In the genomic region with DNA sequence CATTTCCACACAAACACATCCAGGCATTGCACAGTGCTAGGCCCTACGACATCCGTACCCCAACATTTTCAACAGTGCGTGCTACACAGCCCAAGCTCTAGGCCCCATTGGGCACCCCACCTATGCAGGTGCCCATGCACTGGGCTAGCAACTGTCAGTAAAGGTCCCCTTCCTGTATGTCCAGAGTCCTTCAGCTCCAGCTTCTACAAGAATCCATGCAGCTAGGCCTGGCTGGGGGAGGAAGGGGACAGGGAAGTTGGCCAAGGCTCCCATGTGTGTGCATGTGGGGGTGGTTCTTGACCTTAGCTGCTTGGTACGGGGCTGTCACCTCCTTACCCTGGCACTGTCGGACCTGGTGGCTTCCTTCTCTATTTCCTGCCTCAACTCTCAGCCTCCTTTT, we compare ENCODE assay signal across 12 cellular contexts. TPM values are rescaled to one million over a fixed set of nuclear protein-coding genes. Genes with fewer than 3 reads are reported as not detected.
DNase-seq lines count a peak whose midpoint lies in the region; TF ChIP-seq lines count a peak whose summit lies in the region.
"Had no signal": no experiment of that assay in that cellular context is flagged by ENCODE, and none has a peak within 500 bp of the region (broad histone marks: within the 10 kb centered on the region; RNA-seq: fewer than 3 reads in every experiment).

No MANE protein-coding gene starts in this region.

- DNase-seq in T-helper 2 cell treated with Interferon-gamma antibody and Interleukin-4, amounts not matched to agents 5 μg/mL and 100 μg/mL, for 36 hours (ENCODE audit: low spot score) = no peak
- no peak for DNase-seq in T-helper 2 cell
- no peak for DNase-seq in activated CD4-positive, alpha-beta memory T cell treated with anti-CD3 and anti-CD28 coated beads for 36 hours
- no peak for DNase-seq in retinal pigment epithelial cell (ENCODE audit: low read depth)
- no peak for DNase-seq in hippocampal formation (lab: John Stamatoyannopoulos, UW)
- DNase-seq in NCI-H1417 (lab: John Stamatoyannopoulos, UW) = no peak
- no peak for DNase-seq in NCI-H2171 (lab: John Stamatoyannopoulos, UW)
- DNase-seq: NCI-H524 treated with DMSO at 0.1 percent for 48 hours, small intestine, trophoblast cell had no signal

- H3K4me1 Mint-ChIP-seq in T-helper 2 cell treated with Interferon-gamma antibody and Interleukin-4, amounts not matched to agents 5 μg/mL and 100 μg/mL, for 36 hours (ENCODE audit: low read depth) = peaks cover 9% of the 10 kb centered on the region
- peaks cover 8% of the 10 kb centered on the region for H3K4me1 Mint-ChIP-seq in activated CD4-positive, alpha-beta memory T cell treated with anti-CD3 and anti-CD28 coated beads for 36 hours (ENCODE audit: low read depth)

- CTCF ChIA-PET in activated CD4-positive, alpha-beta memory T cell treated with anti-CD3 and anti-CD28 coated beads for 36 hours (lab: Charles Lee) = no interaction called here

- H3K9me3 Mint-ChIP-seq in T-helper 2 cell treated with Interferon-gamma antibody and Interleukin-4, amounts not matched to agents 5 μg/mL and 100 μg/mL, for 36 hours = no peaks in the 10 kb centered on the region
- H3K9me3 Mint-ChIP-seq in activated CD4-positive, alpha-beta memory T cell treated with anti-CD3 and anti-CD28 coated beads for 36 hours = no peaks in the 10 kb centered on the region

- POLR2A ChIA-PET in activated CD4-positive, alpha-beta memory T cell treated with anti-CD3 and anti-CD28 coated beads for 36 hours (lab: Charles Lee) = no interaction called here

- intact Hi-C loops in activated CD4-positive, alpha-beta memory T cell treated with anti-CD3 and anti-CD28 coated beads for 36 hours (cut with micrococcal nuclease) = loop anchor here (10.0 kb wide), 1 partner anchor 136 kb away; the partner anchor contains the start of gene GLB1L3

- H3K27me3 Mint-ChIP-seq in T-helper 2 cell treated with Interferon-gamma antibody and Interleukin-4, amounts not matched to agents 5 μg/mL and 100 μg/mL, for 36 hours (ENCODE audit: low read depth) = peaks cover 57% of the 10 kb centered on the region
- peaks cover 59% of the 10 kb centered on the region for H3K27me3 Mint-ChIP-seq in activated CD4-positive, alpha-beta memory T cell treated with anti-CD3 and anti-CD28 coated beads for 36 hours

- no peak for TF ChIP-seq CTCF in retinal pigment epithelial cell (conservative IDR thresholded peaks at IDR 0.05; ENCODE audit: low read depth, low read length)

- H3K4me3 Mint-ChIP-seq in T-helper 2 cell treated with Interferon-gamma antibody and Interleukin-4, amounts not matched to agents 5 μg/mL and 100 μg/mL, for 36 hours = peak overlapping the region; percentile 57
- peak overlapping the region; percentile 53 for H3K4me3 Mint-ChIP-seq in activated CD4-positive, alpha-beta memory T cell treated with anti-CD3 and anti-CD28 coated beads for 36 hours

- no peaks in the 10 kb centered on the region for H3K36me3 Mint-ChIP-seq in T-helper 2 cell treated with Interferon-gamma antibody and Interleukin-4, amounts not matched to agents 5 μg/mL and 100 μg/mL, for 36 hours (ENCODE audit: low read depth)
- H3K36me3 Mint-ChIP-seq in activated CD4-positive, alpha-beta memory T cell treated with anti-CD3 and anti-CD28 coated beads for 36 hours = no peaks in the 10 kb centered on the region

- peak overlapping the region; percentile 76 for H3K4me3 ChIP-seq in iPS-11a (ENCODE audit: low read depth, low read length)
- H3K4me3 ChIP-seq in retinal pigment epithelial cell (ENCODE audit: low read length) = peak overlapping the region; percentile 53

- no peak overlapping the region for H3K27ac Mint-ChIP-seq in T-helper 2 cell treated with Interferon-gamma antibody and Interleukin-4, amounts not matched to agents 5 μg/mL and 100 μg/mL, for 36 hours
- H3K27ac Mint-ChIP-seq in activated CD4-positive, alpha-beta memory T cell treated with anti-CD3 and anti-CD28 coated beads for 36 hours = no peak overlapping the region

RNA-seq across cellular contexts. Expression of gene B3GAT1, which starts 1.3 kb away (rescaled TPM):
- under 1 TPM; 0.22 to 0.24 TPM for total RNA-seq in activated CD4-positive, alpha-beta memory T cell treated with anti-CD3 and anti-CD28 coated beads for 36 hours
- total RNA-seq: HepG2 had no signal
